ENCODE assay signal across 8 cellular contexts in the genomic region with DNA sequence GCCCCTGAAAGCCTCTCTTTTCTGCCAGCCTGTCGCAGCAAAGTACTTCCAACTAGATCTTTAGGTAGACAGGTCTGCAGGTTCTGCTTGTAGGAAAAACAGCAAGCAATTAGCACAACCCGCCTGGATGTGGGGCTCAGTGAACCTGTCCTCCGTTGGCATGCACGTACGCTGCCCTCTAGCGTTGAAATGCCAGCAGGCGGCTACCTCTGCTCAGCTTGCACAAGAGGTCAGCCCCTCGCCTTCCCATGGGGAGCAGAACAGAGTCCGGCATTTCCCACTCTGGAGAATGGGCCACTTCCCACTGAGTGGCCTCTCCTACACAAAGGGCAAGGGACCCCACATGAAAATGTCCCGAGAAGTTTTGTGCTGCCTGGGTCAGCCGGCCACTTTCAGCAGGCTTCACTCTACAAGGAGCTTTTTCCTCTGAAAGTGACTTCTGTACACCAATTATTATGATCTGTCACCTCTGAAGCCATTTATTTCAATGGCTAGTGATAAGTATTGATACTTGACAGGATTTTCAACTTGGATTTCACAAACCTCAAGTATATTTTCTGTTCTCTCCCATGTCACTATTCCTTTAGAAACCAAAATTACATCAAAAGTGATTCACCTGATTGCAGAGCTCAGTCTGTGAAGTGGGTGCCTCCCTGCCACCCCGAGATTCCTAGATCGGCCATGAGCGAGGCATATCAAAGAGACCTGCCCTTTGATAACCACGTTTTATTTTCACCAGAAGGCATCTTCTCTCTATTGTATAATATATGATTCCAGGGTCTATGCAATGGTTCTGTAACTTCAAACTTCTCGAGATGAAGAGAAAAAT. TPM values are rescaled to one million over a fixed set of nuclear protein-coding genes. Genes with fewer than 3 reads are reported as not detected.
DNase-seq lines count a peak whose midpoint lies in the region; ATAC-seq and TF ChIP-seq lines count a peak whose summit lies in the region.

No MANE protein-coding gene starts in this region.

- TF ChIP-seq EP300 in ovary (IDR thresholded peaks at IDR 0.05), result no peak

- no peaks in the 10 kb centered on the region for H3K36me3 ChIP-seq in ovary
- H3K36me3 ChIP-seq in thoracic aorta, result no peaks in the 10 kb centered on the region

- WGBS in ovary, 3 donors, result 59 to 60% (median 60%) methylated on average over 15 to 16 of the region's 16 CpGs

- DNase-seq in GF-D8 (lab: John Stamatoyannopoulos, UW) (peak; percentile 17), HL-60 (ENCODE audit: low read depth in 1 of 2, low spot score in 1 of 2) (peak in 1 of 2 experiments; percentile 62), RKO (ENCODE audit: low spot score) (peak; percentile 55), activated T-helper 1 cell treated with Interleukin-2 at 50 U/mL for 16 hours (ENCODE audit: low read depth) (peak; percentile 22), foreskin keratinocyte (peak; percentile 40 to 48), ovary (peak; percentile 72 to 82 (median 78)), thoracic aorta (ENCODE audit: low spot score) (peak; percentile 37)

- peak; percentile 81 for ATAC-seq in foreskin keratinocyte
- ATAC-seq in thoracic aorta (ENCODE audit: insufficient number of reproducible peaks, low FRiP score, low read depth), result peak; percentile 25
- no peak for ATAC-seq in HG03159 (IDR thresholded peaks at IDR 0.05; ENCODE audit: unreplicated experiment)

- TF ChIP-seq POLR2A in ovary (IDR thresholded peaks at IDR 0.05), result no peak

- H3K27me3 ChIP-seq in HL-60 (ENCODE audit: insufficient read depth, poor library complexity, severe bottlenecking) (peaks cover 3% of the 10 kb centered on the region), foreskin keratinocyte (peaks cover 3% of the 10 kb centered on the region), ovary (no peaks in the 10 kb centered on the region), thoracic aorta (replicated peaks; ENCODE audit: insufficient read depth) (no peaks in the 10 kb centered on the region)

- TF ChIP-seq CTCF in HL-60 (IDR thresholded peaks at IDR 0.05; ENCODE audit: insufficient read depth, low read length) (peak; percentile 47), foreskin keratinocyte (conservative IDR thresholded peaks at IDR 0.05) (peak; percentile 92), ovary (IDR thresholded peaks at IDR 0.05) (peak; percentile 38 to 50 (median 40)), thoracic aorta (IDR thresholded peaks at IDR 0.05) (peak; percentile 80)

- no peaks in the 10 kb centered on the region for H3K4me1 ChIP-seq in foreskin keratinocyte
- H3K4me1 ChIP-seq in ovary (ENCODE audit: insufficient read depth), result no peaks in the 10 kb centered on the region
- H3K4me1 ChIP-seq in thoracic aorta (ENCODE audit: control insufficient read depth in 1 of 2, low read depth in 2 of 2), result peaks cover 26 to 41% of the 10 kb centered on the region in 2 donors

- intact Hi-C loops in ovary (cut with DNase I), result no loop called here

- H3K9me3 ChIP-seq in ovary (no peaks in the 10 kb centered on the region), thoracic aorta (no peaks in the 10 kb centered on the region)

- H3K27ac ChIP-seq in HL-60 (replicated peaks), result no peak overlapping the region
- no peak overlapping the region for H3K27ac ChIP-seq in foreskin keratinocyte
- no peak overlapping the region for H3K27ac ChIP-seq in ovary
- H3K27ac ChIP-seq in thoracic aorta, result peak overlapping the region; percentile 89 to 95

- H3K4me3 ChIP-seq in HL-60 (replicated peaks; ENCODE audit: insufficient read depth, low read length) (no peak overlapping the region), ovary (no peak overlapping the region), thoracic aorta (no peak overlapping the region)

RNA-seq across cellular contexts. Expression of a gene that starts 56.7 kb away (rescaled TPM):
- total RNA-seq in foreskin keratinocyte (under 0.01 and 0.03 TPM in 2 replicates), ovary (10 to 100 TPM; 10.4 to 46.5 (median 23.8) TPM), thoracic aorta (100 to 1,000 TPM in 1 of 2 donors, 10 to 100 TPM in 1; 46.3 to 103 TPM)
- polyA plus RNA-seq in foreskin keratinocyte (0.01 TPM in 1 of 2 replicates, not detected in the other), ovary (10 to 100 TPM; 10.0 to 71.7 TPM)

Comparison
In these comparisons a context has a peak if more than half of its experiments do, and no peak if none do; other contexts are left out.
1. H3K27ac ChIP-seq: peak in thoracic aorta (2 of 2); none in HL-60 (single experiment), foreskin keratinocyte (single experiment) and ovary (0 of 2).
2. CTCF ChIP-seq: peak in every context shown above with its lines; median percentile 92 in foreskin keratinocyte; 80 in thoracic aorta; 47 in HL-60; 40 in ovary.
3. RNA of a gene that starts 56.7 kb away (total RNA-seq): 46.3 to 103 TPM in thoracic aorta and 10.4 to 46.5 TPM in ovary; under 0.01 to 0.03 TPM in foreskin keratinocyte; every median in the first group is over 10 times any median in the second.